Comparison of ENCODE assay signal across 18 cellular contexts in the genomic region with DNA sequence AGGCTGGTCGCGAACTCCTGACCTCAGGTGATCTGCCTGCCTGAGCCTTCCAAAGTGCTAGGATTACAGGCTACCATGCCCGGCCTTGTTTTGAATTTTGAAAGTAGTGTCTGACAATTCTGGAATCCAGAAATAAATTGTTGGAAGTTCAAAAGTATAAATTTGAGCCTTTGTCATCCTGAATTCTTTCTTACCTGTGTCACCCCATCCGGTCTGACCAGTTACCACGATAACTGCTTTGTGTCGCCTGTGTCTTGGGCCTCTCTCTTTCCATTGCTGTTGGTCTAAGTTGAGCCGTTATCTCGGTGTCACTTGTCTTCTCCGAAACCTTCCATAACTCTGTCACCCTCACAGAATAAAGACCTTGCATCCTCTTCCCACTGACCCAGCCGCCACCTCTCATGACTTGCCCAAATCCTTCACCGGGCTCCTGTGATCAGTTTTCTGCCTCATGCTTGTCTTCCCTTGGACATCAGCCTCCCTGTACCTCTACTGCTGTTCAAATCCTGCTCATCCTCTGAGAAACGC. TPM values are rescaled to one million over a fixed set of nuclear protein-coding genes. Genes with fewer than 3 reads are reported as not detected.
A peak's percentile ranks its signal among the peaks of the same experiment; 100 is the strongest.
DNase-seq lines count a peak whose midpoint lies in the region; ATAC-seq and TF ChIP-seq lines count a peak whose summit lies in the region.
"Had no signal": no experiment of that assay in that cellular context is flagged by ENCODE, and none has a peak within 500 bp of the region (broad histone marks: within the 10 kb centered on the region; RNA-seq: fewer than 3 reads in every experiment).

No MANE protein-coding gene starts in this region.

- H3K9me2 ChIP-seq in Karpas-422 (replicated peaks; ENCODE audit: insufficient read depth, low read length) = no peaks in the 10 kb centered on the region

- no peak overlapping the region for H3K4me3 Mint-ChIP-seq in Caco-2 (ENCODE audit: unreplicated experiment)

- peaks cover 70% of the 10 kb centered on the region for H4K20me1 ChIP-seq in Karpas-422 (ENCODE audit: insufficient read depth, low read depth, low read length)

- no peaks in the 10 kb centered on the region for H3K36me3 ChIP-seq in Caco-2 (ENCODE audit: control insufficient read depth, insufficient read depth, low read length)
- H3K36me3 ChIP-seq in Karpas-422 (ENCODE audit: insufficient read depth, low read length) = no peaks in the 10 kb centered on the region
- no peaks in the 10 kb centered on the region for H3K36me3 ChIP-seq in gastrocnemius medialis

- H3K4me1 Mint-ChIP-seq in Caco-2 (ENCODE audit: low read depth, unreplicated experiment) = peaks cover 41% of the 10 kb centered on the region

- no peak overlapping the region for H3K9ac ChIP-seq in Karpas-422 (ENCODE audit: low read length)
- H3K9ac ChIP-seq: BLaER1 treated with 17β-estradiol and CSF1 and Interleukin-3, amounts not matched to agents 10 nM and 100 nM had no signal

- H3K4me2 ChIP-seq in Karpas-422 (ENCODE audit: low read depth, low read length, poor library complexity, severe bottlenecking) = peak overlapping the region; percentile 46
- H3K4me2 ChIP-seq: BLaER1 treated with 17β-estradiol and CSF1 and Interleukin-3, amounts not matched to agents 10 nM and 100 nM had no signal

- H3K4me3 ChIP-seq in Caco-2 (ENCODE audit: low read depth, low read length) = no peak overlapping the region
- H3K4me3 ChIP-seq in Karpas-422 (ENCODE audit: low read length) = no peak overlapping the region
- H3K4me3 ChIP-seq in gastrocnemius medialis = no peak overlapping the region
- H3K4me3 ChIP-seq: BLaER1 treated with 17β-estradiol and CSF1 and Interleukin-3, amounts not matched to agents 10 nM and 100 nM; HAP-1; SJCRH30 had no signal

- peak in 1 of 2 donors; percentile 23 for ATAC-seq in gastrocnemius medialis
- ATAC-seq: Panc1 had no signal

- TF ChIP-seq CTCF in Caco-2 (IDR thresholded peaks at IDR 0.05; ENCODE audit: insufficient read depth in 1 of 2, low read depth in 1 of 2, low read length in 1 of 2, severe bottlenecking in 1 of 2, unreplicated experiment in 1 of 2) (no peak), gastrocnemius medialis (IDR thresholded peaks at IDR 0.05 in 4 of 5, conservative IDR thresholded peaks at IDR 0.05 in 1 of 5) (no peak)

- BruUV-seq in Caco-2 (replicated peaks; lab: Mats Ljungman, UMichigan) = no TSS peak

- H3K79me2 ChIP-seq in Karpas-422 (ENCODE audit: low read length) = peaks cover 100% of the 10 kb centered on the region

- peaks cover 7% of the 10 kb centered on the region for H3K9me3 Mint-ChIP-seq in Caco-2 (ENCODE audit: unreplicated experiment)

- TF ChIP-seq POLR2A in gastrocnemius medialis (IDR thresholded peaks at IDR 0.05) = no peak

- no peaks in the 10 kb centered on the region for H3K27me3 ChIP-seq in Caco-2 (replicated peaks; ENCODE audit: control insufficient read depth, insufficient read depth, low read length)
- H3K27me3 ChIP-seq in Karpas-422 (ENCODE audit: low read length) = no peaks in the 10 kb centered on the region
- H3K27me3 ChIP-seq in gastrocnemius medialis = no peaks in the 10 kb centered on the region
- H3K27me3 ChIP-seq: BLaER1 treated with 17β-estradiol and CSF1 and Interleukin-3, amounts not matched to agents 10 nM and 100 nM; SJCRH30 had no signal

- no peak for DNase-seq in Caco-2
- DNase-seq in Karpas-422 = no peak
- no peak for DNase-seq in epithelial cell of prostate (ENCODE audit: low read depth, low spot score)
- DNase-seq in gastrocnemius medialis = no peak
- no peak for DNase-seq in Kasumi-1 (lab: John Stamatoyannopoulos, UW)
- DNase-seq in OCI-M2 (lab: John Stamatoyannopoulos, UW; ENCODE audit: unreplicated experiment) = no peak
- no peak for DNase-seq in NK-92 treated with Interleukin-12 subunit alpha and Interleukin-12 subunit beta, amount 100 ng/mL, for 24 hours (lab: John Stamatoyannopoulos, UW)
- DNase-seq: GDM1, NCI-H1092 treated with DMSO at 0.1 percent for 48 hours, NCI-H146, NCI-H2081, NCI-H510A, NCI-H774, SJCRH30 had no signal

- no peak overlapping the region for H2AFZ ChIP-seq in Karpas-422 (ENCODE audit: low read length)

- in situ Hi-C loops in gastrocnemius medialis (cut with MboI; ENCODE audit: low sequenced_read_pairs in 4 of 4) = loop anchor here in 2 of 4 donors (25.0 kb wide), 1 partner anchor 245 kb away; no protein-coding TSS in a partner anchor

- POLR2A ChIA-PET in Caco-2 (lab: Charles Lee) = no interaction called here

- no peaks in the 10 kb centered on the region for H3K27me3 Mint-ChIP-seq in Caco-2 (ENCODE audit: insufficient read depth, unreplicated experiment)

- CTCF ChIA-PET in Caco-2 (lab: Charles Lee) = no interaction called here

- peaks cover 16% of the 10 kb centered on the region for H3K36me3 Mint-ChIP-seq in Caco-2 (ENCODE audit: insufficient read depth, unreplicated experiment)

- H3K27ac Mint-ChIP-seq in Caco-2 (ENCODE audit: unreplicated experiment) = peak overlapping the region; percentile 18

- no peaks in the 10 kb centered on the region for H3K9me3 ChIP-seq in Caco-2
- no peaks in the 10 kb centered on the region for H3K9me3 ChIP-seq in Karpas-422 (ENCODE audit: low read length)
- no peaks in the 10 kb centered on the region for H3K9me3 ChIP-seq in gastrocnemius medialis
- H3K9me3 ChIP-seq: HAP-1, SJCRH30 had no signal

- H3K27ac ChIP-seq in Karpas-422 (ENCODE audit: low read length) (no peak overlapping the region), epithelial cell of prostate (peak overlapping the region; percentile 43), gastrocnemius medialis (peak overlapping the region; percentile 9 to 61 (median 51))
- H3K27ac ChIP-seq: BLaER1 treated with 17β-estradiol and CSF1 and Interleukin-3, amounts not matched to agents 10 nM and 100 nM; HL-60; SJCRH30 had no signal

- H3K4me1 ChIP-seq in Caco-2 = peaks cover 18% of the 10 kb centered on the region
- H3K4me1 ChIP-seq in Karpas-422 (ENCODE audit: low read length) = peaks cover 71% of the 10 kb centered on the region
- peaks cover 77 to 91% of the 10 kb centered on the region in 2 donors for H3K4me1 ChIP-seq in gastrocnemius medialis
- H3K4me1 ChIP-seq: HAP-1, SJCRH30 had no signal

- intact Hi-C loops in Caco-2 (cut with micrococcal nuclease; ENCODE audit: unreplicated experiment) = no loop called here
- intact Hi-C loops in gastrocnemius medialis (cut with DNase I; ENCODE audit: low total_unique reads) = no loop called here

RNA-seq across cellular contexts. Expression of a gene that starts 18.6 kb away (rescaled TPM):
- total RNA-seq in Caco-2 (2022) = 66.6 and 71.9 TPM in 2 replicates
- total RNA-seq in Karpas-422 (2014; rRNA removed; shearing (Covaris generic); ENCODE audit: low replicate concordance) = 42.4 and 55.5 TPM in 2 replicates
- total RNA-seq in gastrocnemius medialis = 100 to 1,000 TPM in 1 of 4 donors, 10 to 100 TPM in 3; 78.7 to 101 (median 84.6) TPM
